Comparison of ENCODE assay signal across 15 cellular contexts in the genomic region with DNA sequence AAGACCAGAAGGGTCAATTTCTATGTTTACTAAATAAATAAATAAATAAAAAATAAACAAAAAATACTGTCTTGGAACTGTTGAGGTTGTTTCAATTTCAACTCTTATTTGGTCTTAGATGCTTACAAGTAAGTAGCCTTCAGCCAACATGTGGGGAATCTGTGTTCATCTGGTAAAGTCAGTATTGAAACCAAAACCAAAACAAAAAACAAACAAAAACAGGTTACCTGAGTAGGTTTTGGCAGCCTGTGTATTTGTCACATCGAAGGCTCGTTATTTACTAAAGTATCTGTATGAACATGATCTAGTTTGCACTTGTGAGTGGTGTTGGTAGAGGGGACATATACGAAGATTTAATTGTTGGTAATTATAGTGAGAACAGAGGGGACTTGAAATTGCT.
"Had no signal": no experiment of that assay in that cellular context is flagged by ENCODE, and none has a peak within 500 bp of the region (broad histone marks: within the 10 kb centered on the region; RNA-seq: fewer than 3 reads in every experiment).

No MANE protein-coding gene starts in this region.

- H3K27ac ChIP-seq: adrenal gland, breast epithelium, coronary artery, thyroid gland had no signal

- H3K27me3 ChIP-seq: adrenal gland, breast epithelium, thyroid gland had no signal

- ATAC-seq: activated CD4-positive, alpha-beta T cell treated with anti-CD3 and anti-CD28 coated beads for 36 hours; activated naive CD4-positive, alpha-beta T cell treated with anti-CD3 and anti-CD28 coated beads, Interleukin-2, amount 50 U/mL, for 72 hours had no signal

- H3K4me1 Mint-ChIP-seq: activated CD4-positive, alpha-beta T cell treated with anti-CD3 and anti-CD28 coated beads for 36 hours had no signal

- H3K36me3 ChIP-seq: adrenal gland, breast epithelium, thyroid gland had no signal

- H3K4me3 ChIP-seq: adrenal gland, breast epithelium, coronary artery, lung, thyroid gland had no signal

- H3K27ac Mint-ChIP-seq: activated CD4-positive, alpha-beta T cell treated with anti-CD3 and anti-CD28 coated beads for 36 hours; activated naive CD4-positive, alpha-beta T cell treated with anti-CD3 and anti-CD28 coated beads, Interleukin-2, amount 50 U/mL, for 72 hours; activated T-helper 1 cell treated with anti-CD3 and anti-CD28 coated beads, Interleukin-12 subunit alpha, Interleukin-12 subunit beta, Interleukin-2, Interleukin-4 antibody, amounts not matched to agents 30 ng/mL and 10 ng/mL and 1 ng/mL, durations not matched to agents 14 hours and 24 hours and 36 hours had no signal

- H3K27me3 Mint-ChIP-seq: activated CD4-positive, alpha-beta T cell treated with anti-CD3 and anti-CD28 coated beads for 36 hours had no signal

- H3K4me1 ChIP-seq: adrenal gland, breast epithelium, thyroid gland had no signal

- H3K9me3 ChIP-seq: adrenal gland, breast epithelium, thyroid gland had no signal

- H3K4me3 Mint-ChIP-seq: activated CD4-positive, alpha-beta T cell treated with anti-CD3 and anti-CD28 coated beads for 36 hours; activated T-helper 1 cell treated with anti-CD3 and anti-CD28 coated beads, Interleukin-12 subunit alpha, Interleukin-12 subunit beta, Interleukin-2, Interleukin-4 antibody, amounts not matched to agents 30 ng/mL and 10 ng/mL and 1 ng/mL, durations not matched to agents 14 hours and 24 hours and 36 hours had no signal

- DNase-seq: activated CD4-positive, alpha-beta T cell treated with anti-CD3 and anti-CD28 coated beads for 36 hours; activated CD4-positive, alpha-beta T cell treated with anti-CD3 and anti-CD28 coated beads, Interleukin-2, amount 50 U/mL, for 48 hours; activated gamma-delta T cell treated with Interleukin-2 at 50 U/mL for 16 hours; adrenal gland; hypothalamus; midbrain; retina; stimulated activated CD8-positive, alpha-beta memory T cell treated with anti-CD3 and anti-CD28 coated beads, Interleukin-4, amount 100 ng/mL, for 48 hours; stimulated activated naive CD4-positive, alpha-beta T cell; thyroid gland had no signal
